In the genomic region with DNA sequence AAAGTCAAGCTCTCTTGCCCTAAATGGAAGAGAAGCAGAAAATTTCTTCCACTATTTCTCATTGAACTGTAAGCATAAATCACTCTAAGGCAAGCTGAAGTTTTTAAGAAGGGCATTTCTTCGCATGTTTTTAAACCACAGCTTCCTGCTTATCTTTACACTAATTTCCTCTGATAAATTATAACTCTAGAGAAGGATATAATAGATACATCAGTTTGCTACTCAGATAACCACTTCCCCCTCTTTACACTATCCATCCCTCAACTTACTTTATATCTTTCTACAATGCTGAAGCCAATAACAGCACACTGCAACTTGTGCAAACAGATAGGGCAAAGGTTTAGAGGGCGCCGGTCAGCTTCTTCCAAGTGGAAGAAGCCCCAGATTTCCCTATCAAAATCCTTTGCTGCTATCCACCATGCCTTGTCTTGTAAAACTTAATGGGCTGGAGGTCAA, we compare ENCODE assay signal across 16 cellular contexts. TPM values are rescaled to one million over a fixed set of nuclear protein-coding genes. Genes with fewer than 3 reads are reported as not detected.
DNase-seq lines count a peak whose midpoint lies in the region; ATAC-seq, FAIRE-seq and TF ChIP-seq lines count a peak whose summit lies in the region.
"Had no signal": no experiment of that assay in that cellular context is flagged by ENCODE, and none has a peak within 500 bp of the region (broad histone marks: within the 10 kb centered on the region; RNA-seq: fewer than 3 reads in every experiment).

No MANE protein-coding gene starts in this region.

- H3K27me3 ChIP-seq in liver (ENCODE audit: control insufficient read depth in 4 of 4, insufficient read depth in 4 of 4, low read length in 3 of 4): no peaks in the 10 kb centered on the region
- H3K27me3 ChIP-seq in HepG2 (ENCODE audit: control insufficient read depth in 1 of 2, insufficient read depth in 2 of 2, low read length in 2 of 2): no peaks in the 10 kb centered on the region
- H3K27me3 ChIP-seq in effector memory CD4-positive, alpha-beta T cell (replicated peaks; ENCODE audit: control insufficient read depth, insufficient read depth, low read length, poor library complexity, severe bottlenecking): no peaks in the 10 kb centered on the region
- no peaks in the 10 kb centered on the region for H3K27me3 ChIP-seq in thymus (ENCODE audit: control insufficient read depth, insufficient read depth)

- H3K4me3 ChIP-seq in liver (ENCODE audit: low read depth in 1 of 3, low read length in 3 of 3): no peak overlapping the region
- H3K4me3 ChIP-seq in HepG2 (replicated peaks in 1 of 3; ENCODE audit: insufficient read depth in 1 of 3, low read depth in 2 of 3, low read length in 3 of 3): no peak overlapping the region
- peak overlapping the region; percentile 20 for H3K4me3 ChIP-seq in effector memory CD4-positive, alpha-beta T cell (ENCODE audit: insufficient read depth, low read depth, low read length, poor library complexity, severe bottlenecking)
- H3K4me3 ChIP-seq in thymus (ENCODE audit: low read length): no peak overlapping the region

- H4K20me1 ChIP-seq in HepG2 (ENCODE audit: insufficient read depth, low read length): no peaks in the 10 kb centered on the region

- no peak overlapping the region for H3K4me2 ChIP-seq in HepG2 (ENCODE audit: low read depth, low read length)

- FAIRE-seq in HepG2 (lab: Jason Lieb, UNC): no peak

- TF ChIP-seq POLR2A in HepG2 (IDR thresholded peaks at IDR 0.05; ENCODE audit: insufficient read depth in 1 of 2, low read depth in 2 of 2, low read length in 2 of 2): no peak

- peak; percentile 7 to 28 for TF ChIP-seq RAD21 in liver (IDR thresholded peaks at IDR 0.05)
- no peak for TF ChIP-seq RAD21 in HepG2 (CRISPR knock-in tag; IDR thresholded peaks at IDR 0.05)

- TF ChIP-seq EP300 in HepG2 (IDR thresholded peaks at IDR 0.05; ENCODE audit: low read depth in 2 of 2, low read length in 2 of 2): no peak
- no peak for TF ChIP-seq EP300 in HepG2 (CRISPR knock-in tag; IDR thresholded peaks at IDR 0.05; ENCODE audit: borderline replicate concordance)

- DNase-seq in HepG2 (ENCODE audit: low spot score) (no peak), T-helper 17 cell (no peak), HK-2 (ENCODE audit: unreplicated experiment) (no peak), NCI-H2107 treated with DMSO at 0.1 percent for 48 hours (lab: John Stamatoyannopoulos, UW; ENCODE audit: unreplicated experiment) (no peak)
- DNase-seq in effector memory CD4-positive, alpha-beta T cell: no peak
- DNase-seq: activated CD4-positive, alpha-beta T cell treated with anti-CD3 and anti-CD28 coated beads, Interleukin-2, amount 50 U/mL, for 48 hours; AML-193; aorta; foreskin fibroblast; IMR-90; NCI-H1930; NK-92 treated with Interleukin-12 subunit alpha and Interleukin-12 subunit beta, amount 100 ng/mL, for 24 hours; stimulated activated CD4-positive, alpha-beta T cell treated with anti-CD3 and anti-CD28 coated beads, Interleukin-2, amount 100 ng/mL, for 48 hours had no signal

- H3K4me1 Mint-ChIP-seq in T-helper 17 cell: peaks cover 36% of the 10 kb centered on the region

- H3K4me1 ChIP-seq in liver (ENCODE audit: control insufficient read depth in 4 of 4, insufficient read depth in 4 of 4, low read length in 3 of 4): peaks cover 2 to 8% (median 6%) of the 10 kb centered on the region in 4 donors
- peaks cover 46% of the 10 kb centered on the region for H3K4me1 ChIP-seq in HepG2 (ENCODE audit: insufficient read depth, low read length)
- peaks cover 44% of the 10 kb centered on the region for H3K4me1 ChIP-seq in effector memory CD4-positive, alpha-beta T cell (ENCODE audit: control insufficient read depth, insufficient read depth, low read length, poor library complexity, severe bottlenecking)
- H3K4me1 ChIP-seq in thymus (ENCODE audit: control insufficient read depth, insufficient read depth, low read length): peaks cover 11% of the 10 kb centered on the region

- peak overlapping the region; percentile 1 to 5 for H3K27ac ChIP-seq in liver (ENCODE audit: low read depth in 1 of 2, low read length in 2 of 2)
- H3K27ac ChIP-seq in HepG2 (ENCODE audit: extremely low read length, insufficient read depth, low read length): no peak overlapping the region
- peak overlapping the region; percentile 74 for H3K27ac ChIP-seq in effector memory CD4-positive, alpha-beta T cell (ENCODE audit: insufficient read depth, low read length, poor library complexity, severe bottlenecking)
- peak overlapping the region; percentile 53 for H3K27ac ChIP-seq in thymus (ENCODE audit: low read depth)

- no peak for TF ChIP-seq CTCF in liver (IDR thresholded peaks at IDR 0.05; ENCODE audit: low read depth, low read length, missing input control)
- TF ChIP-seq CTCF in HepG2 (CRISPR knock-in tag; IDR thresholded peaks at IDR 0.05): no peak

- H3K27me3 Mint-ChIP-seq in T-helper 17 cell: no peaks in the 10 kb centered on the region

- no peaks in the 10 kb centered on the region for H3K79me2 ChIP-seq in HepG2 (ENCODE audit: insufficient read depth, low read length)

- no peak overlapping the region for H2AFZ ChIP-seq in HepG2 (ENCODE audit: low read length)

- no peaks in the 10 kb centered on the region for H3K9me3 ChIP-seq in liver (ENCODE audit: control insufficient read depth in 4 of 4, low read length in 3 of 4)
- H3K9me3 ChIP-seq in HepG2 (ENCODE audit: low read length): no peaks in the 10 kb centered on the region
- no peaks in the 10 kb centered on the region for H3K9me3 ChIP-seq in T-helper 17 cell (ENCODE audit: control insufficient read depth, low read length, poor library complexity, severe bottlenecking)
- H3K9me3 ChIP-seq in effector memory CD4-positive, alpha-beta T cell (ENCODE audit: control insufficient read depth, low read length): no peaks in the 10 kb centered on the region
- H3K9me3 ChIP-seq in thymus (ENCODE audit: control insufficient read depth): no peaks in the 10 kb centered on the region

- peak overlapping the region; percentile 80 for H3K4me3 Mint-ChIP-seq in T-helper 17 cell

- H3K9ac ChIP-seq in liver (ENCODE audit: low read depth in 1 of 2, low read length in 2 of 2): peak overlapping the region in 1 of 2 donors; percentile 14
- no peak overlapping the region for H3K9ac ChIP-seq in HepG2 (ENCODE audit: insufficient read depth, low read depth, low read length)

- BruUV-seq in HepG2 (replicated peaks; lab: Mats Ljungman, UMichigan): no TSS peak

- 24% methylated on average over 3 of the region's 3 CpGs for WGBS in liver
- WGBS in HepG2 (ENCODE audit: low lambda C conversion rate): 67% methylated on average over 3 of the region's 3 CpGs
- WGBS in thymus: 31% methylated on average over 3 of the region's 3 CpGs

- intact Hi-C loops in HepG2 (cut with micrococcal nuclease; ENCODE audit: unreplicated experiment): loop anchor here (5.0 kb wide), 1 partner anchor 133 kb away; no protein-coding TSS in a partner anchor

- H3K27ac Mint-ChIP-seq in T-helper 17 cell: peak overlapping the region; percentile 95

- ATAC-seq in HepG2 (no peak), T-helper 17 cell (peak; percentile 14), GM18870 (IDR thresholded peaks at IDR 0.05; ENCODE audit: unreplicated experiment) (no peak)

- POLR2A ChIA-PET in HepG2 (lab: Yijun Ruan, JAX): no interaction called here

- H3K36me3 Mint-ChIP-seq in T-helper 17 cell (ENCODE audit: low read depth): no peaks in the 10 kb centered on the region

- H3K36me3 ChIP-seq in liver (ENCODE audit: control insufficient read depth in 4 of 4, insufficient read depth in 3 of 4, low read depth in 1 of 4, low read length in 3 of 4) (peaks cover 0 to 8% (median 0%) of the 10 kb centered on the region in 4 donors), HepG2 (replicated peaks in 1 of 2; ENCODE audit: control insufficient read depth in 1 of 2, insufficient read depth in 2 of 2, low read length in 2 of 2) (peaks cover 0 to 2% of the 10 kb centered on the region in 2 experiments; a peak in 1 of 5 replicates), thymus (ENCODE audit: control insufficient read depth, insufficient read depth) (no peaks in the 10 kb centered on the region)
- H3K36me3 ChIP-seq in effector memory CD4-positive, alpha-beta T cell (ENCODE audit: control insufficient read depth, insufficient read depth, low read length): no peaks in the 10 kb centered on the region

- CTCF ChIA-PET in HepG2 (lab: Yijun Ruan, JAX; ENCODE audit: low intra/inter-chr PET ratio, low total read pairs): no interaction called here

- in situ Hi-C loops in HepG2 (cut with HindIII; ENCODE audit: extremely low pct_ligation_motif_present, low pct_unique_long_range_greater_than_20kb): no loop called here

TF ChIP-seq in HepG2, 621 proteins besides CTCF, POLR2A, EP300 and RAD21 (continues in another document):
- TF ChIP-seq ZKSCAN5 (CRISPR knock-in tag; IDR thresholded peaks at IDR 0.05): no peak

RNA-seq across cellular contexts. Expression of a gene that starts 49.8 kb away (rescaled TPM):
- total RNA-seq in liver: 1 to 10 TPM; 4.5 TPM
- polyA plus RNA-seq in liver: 1 to 10 TPM in 1 of 2 donors, under 1 TPM in 1; 0.46 to 1.6 TPM
- total RNA-seq in HepG2 (2016; rRNA removed; fragmentation: Illumina TruSeq; extraction: Trizol): 0.81 and 1.1 TPM in 2 replicates
- 5.0 and 5.2 TPM in 2 replicates for total RNA-seq in HepG2 (2016; cell fraction: cytosol; rRNA removed; fragmentation: Illumina TruSeq; extraction: Trizol; ENCODE audit: low read depth)
- total RNA-seq in HepG2 (2016; cell fraction: insoluble cytoplasmic fraction; rRNA removed; fragmentation: Illumina TruSeq; extraction: Trizol): 0.97 and 1.1 TPM in 2 replicates
- total RNA-seq in HepG2 (2016; cell fraction: membrane; rRNA removed; fragmentation: Illumina TruSeq; extraction: Trizol): 1.3 and 2.1 TPM in 2 replicates
- 4.7 and 6.7 TPM in 2 replicates for total RNA-seq in HepG2 (2016; cell fraction: nucleus; rRNA removed; fragmentation: Illumina TruSeq; extraction: Trizol)
- 0.54 and 0.62 TPM in 2 replicates for polyA plus RNA-seq in HepG2 (2011; rRNA removed)
- 0.24 and 0.56 TPM in 2 replicates for polyA plus RNA-seq in HepG2 (2011; cell fraction: cytosol; rRNA removed)
- polyA plus RNA-seq in HepG2 (2011; cell fraction: nucleus; rRNA removed): 1.2 and 2.3 TPM in 2 replicates
- 0.67 and 1.2 TPM in 2 replicates for polyA plus RNA-seq in HepG2 (2012)
- polyA plus RNA-seq in HepG2 (2016; cell fraction: cytosol; fragmentation: Illumina TruSeq; extraction: Trizol; ENCODE audit: low read depth): 0.34 and 0.40 TPM in 2 replicates
- polyA plus RNA-seq in HepG2 (2016; cell fraction: insoluble cytoplasmic fraction; fragmentation: Illumina TruSeq; extraction: Trizol; ENCODE audit: low read depth): 0.52 and 1.1 TPM in 2 replicates
- 0.24 and 0.45 TPM in 2 replicates for polyA plus RNA-seq in HepG2 (2016; cell fraction: membrane; fragmentation: Illumina TruSeq; extraction: Trizol; ENCODE audit: low read depth)
- 2.8 and 4.0 TPM in 2 replicates for polyA plus RNA-seq in HepG2 (2016; cell fraction: nucleus; fragmentation: Illumina TruSeq; extraction: Trizol; ENCODE audit: insufficient read depth, low read depth)
- 2.6 and 13.1 TPM in 2 replicates for polyA minus RNA-seq in HepG2 (2011; rRNA and poly(A)+ RNA removed; ENCODE audit: low replicate concordance)
- 0.40 and 1.3 TPM in 2 replicates for polyA minus RNA-seq in HepG2 (2011; cell fraction: cytosol; rRNA and poly(A)+ RNA removed)
- polyA minus RNA-seq in HepG2 (2011; cell fraction: nucleus; rRNA and poly(A)+ RNA removed): 11.1 and 12.6 TPM in 2 replicates
- total RNA-seq in T-helper 17 cell: 10 to 100 TPM; 18.6 to 50.9 TPM
- 7.9 TPM for polyA plus RNA-seq in thymus
